1 cellular context compared by ENCODE assay signal in the genomic region with DNA sequence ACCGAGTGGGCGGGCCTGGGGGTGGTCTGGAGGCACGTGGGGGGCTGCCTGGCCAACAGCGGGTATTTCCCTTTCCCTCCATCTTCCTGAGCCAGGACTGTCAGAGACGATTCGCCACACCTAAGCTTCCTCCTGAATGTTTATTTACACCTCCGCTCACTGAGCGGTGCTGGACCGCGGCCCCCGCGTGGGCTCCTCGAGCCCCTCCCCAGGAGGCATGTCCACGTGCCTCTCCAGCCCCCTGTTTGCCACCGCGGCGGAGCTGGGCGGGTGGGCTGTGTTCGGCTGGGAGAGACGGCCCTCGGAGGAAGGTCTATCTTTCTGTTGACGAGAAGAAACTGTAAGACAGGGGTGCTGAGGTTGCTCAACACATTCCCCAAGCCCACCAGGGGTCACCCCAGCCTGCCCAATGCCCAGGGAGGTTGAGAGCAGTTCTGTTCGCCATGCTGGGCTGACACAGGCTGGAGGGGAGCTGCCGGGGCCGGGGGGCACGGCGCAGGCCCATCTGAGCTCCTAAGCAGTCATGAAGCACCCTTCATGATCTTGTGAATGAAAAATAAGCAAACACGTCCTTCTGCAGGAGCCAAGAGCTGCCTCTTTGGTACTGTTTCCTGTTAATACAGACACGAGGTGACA.
TF ChIP-seq lines count a peak whose summit lies in the region.

No MANE protein-coding gene starts in this region.

TF ChIP-seq in GM23338, 12 proteins besides CTCF, POLR2A, EP300 and RAD21 (continued from another document):
- TF ChIP-seq ETS1 (IDR thresholded peaks at IDR 0.05) (no peak), CREB1 (CRISPR knock-in tag; IDR thresholded peaks at IDR 0.05; ENCODE audit: low read depth) (no peak), JUNB (IDR thresholded peaks at IDR 0.05; ENCODE audit: unreplicated experiment) (no peak), EZH2 (IDR thresholded peaks at IDR 0.05; ENCODE audit: low read depth, unreplicated experiment) (no peak), REST (IDR thresholded peaks at IDR 0.05; ENCODE audit: unreplicated experiment) (no peak)
